ENCODE assay signal across 14 cellular contexts in the genomic region with DNA sequence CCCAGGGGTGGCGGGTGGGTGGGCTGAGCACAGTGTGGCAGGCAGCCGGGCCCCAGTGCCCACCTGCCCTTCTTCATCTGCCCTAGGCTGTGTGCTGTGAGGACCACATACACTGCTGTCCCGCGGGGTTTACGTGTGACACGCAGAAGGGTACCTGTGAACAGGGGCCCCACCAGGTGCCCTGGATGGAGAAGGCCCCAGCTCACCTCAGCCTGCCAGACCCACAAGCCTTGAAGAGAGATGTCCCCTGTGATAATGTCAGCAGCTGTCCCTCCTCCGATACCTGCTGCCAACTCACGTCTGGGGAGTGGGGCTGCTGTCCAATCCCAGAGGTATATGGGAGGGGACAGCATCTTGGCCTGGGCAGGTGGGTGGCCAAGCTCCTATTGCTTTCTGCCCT. TPM values are rescaled to one million over a fixed set of nuclear protein-coding genes. Genes with fewer than 3 reads are reported as not detected.
A peak's percentile ranks its signal among the peaks of the same experiment; 100 is the strongest.
DNase-seq lines count a peak whose midpoint lies in the region; ATAC-seq and TF ChIP-seq lines count a peak whose summit lies in the region.
"Had no signal": no experiment of that assay in that cellular context is flagged by ENCODE, and none has a peak within 500 bp of the region (broad histone marks: within the 10 kb centered on the region; RNA-seq: fewer than 3 reads in every experiment).

No MANE protein-coding gene starts in this region.

- ATAC-seq in natural killer cell treated with Interleukin-12 subunit alpha and Interleukin-12 subunit beta and Interleukin-15 and Interleukin-18, amount 100 ng/mL, for 72 hours = no peak
- ATAC-seq in natural killer cell (no peak), GM21723 (IDR thresholded peaks at IDR 0.05; ENCODE audit: unreplicated experiment) (no peak)

- H3K36me3 Mint-ChIP-seq in natural killer cell treated with Interleukin-12 subunit alpha and Interleukin-12 subunit beta and Interleukin-15 and Interleukin-18, amount 100 ng/mL, for 72 hours = no peaks in the 10 kb centered on the region
- H3K36me3 Mint-ChIP-seq in natural killer cell = no peaks in the 10 kb centered on the region

- H3K9me3 ChIP-seq in osteoblast (ENCODE audit: low read depth, low read length) = no peaks in the 10 kb centered on the region
- H3K9me3 ChIP-seq: BE2C; BLaER1 treated with 17β-estradiol and CSF1 and Interleukin-3, amounts not matched to agents 10 nM and 100 nM had no signal

- peak; percentile 28 for DNase-seq in natural killer cell treated with Interleukin-12 subunit alpha and Interleukin-12 subunit beta and Interleukin-15 and Interleukin-18, amount 100 ng/mL, for 72 hours (ENCODE audit: low spot score)
- DNase-seq in natural killer cell (no peak), GM13976 (ENCODE audit: low spot score) (peak; percentile 20), RWPE1 (ENCODE audit: low spot score) (no peak), osteoblast (ENCODE audit: insufficient read length, low spot score, missing footprints) (peak; percentile 79), cortex of kidney (lab: John Stamatoyannopoulos, UW) (no peak)
- no peak for DNase-seq in activated CD8-positive, alpha-beta memory T cell treated with anti-CD3 and anti-CD28 coated beads, Interleukin-2, amount 50 U/mL, for 4 hours
- DNase-seq: GOT3 had no signal

- CTCF ChIA-PET in RWPE1 (lab: Yijun Ruan, JAX) = interaction anchor here (0.6 to 1.7 kb wide), 9 partner anchors 10 to 199 kb away, joined by 3 to 7 read pairs (median 4); no protein-coding TSS in a partner anchor

- in situ Hi-C loops in GM13976 (cut with MboI; ENCODE audit: low sequenced_read_pairs, unreplicated experiment) = no loop called here

- peaks cover 5% of the 10 kb centered on the region for H3K4me1 ChIP-seq in osteoblast (ENCODE audit: insufficient read depth, low read length)
- H3K4me1 ChIP-seq: BE2C had no signal

- no peaks in the 10 kb centered on the region for H3K9me3 Mint-ChIP-seq in natural killer cell treated with Interleukin-12 subunit alpha and Interleukin-12 subunit beta and Interleukin-15 and Interleukin-18, amount 100 ng/mL, for 72 hours
- H3K9me3 Mint-ChIP-seq in natural killer cell = no peaks in the 10 kb centered on the region
- H3K9me3 Mint-ChIP-seq: CD4-positive, alpha-beta memory T cell had no signal

- TF ChIP-seq CTCF in natural killer cell (IDR thresholded peaks at IDR 0.05) (no peak), GM13976 (IDR thresholded peaks at IDR 0.05; ENCODE audit: borderline replicate concordance, control extremely low read depth, extremely low read depth, insufficient read depth, missing control alignments) (no peak), RWPE1 (conservative IDR thresholded peaks at IDR 0.05; ENCODE audit: low read depth) (no peak), osteoblast (IDR thresholded peaks at IDR 0.05; ENCODE audit: extremely low read depth, low read depth, low read length) (no peak)

- H3K4me1 Mint-ChIP-seq in natural killer cell treated with Interleukin-12 subunit alpha and Interleukin-12 subunit beta and Interleukin-15 and Interleukin-18, amount 100 ng/mL, for 72 hours (ENCODE audit: low read depth in 2 of 2) = peaks cover 11 to 12% of the 10 kb centered on the region in 2 donors
- H3K4me1 Mint-ChIP-seq in natural killer cell = peaks cover 0 to 9% of the 10 kb centered on the region in 2 donors

- no peak overlapping the region for H3K4me3 ChIP-seq in osteoblast (ENCODE audit: insufficient read depth, low read length)
- H3K4me3 ChIP-seq: BLaER1 treated with 17β-estradiol and CSF1 and Interleukin-3, amounts not matched to agents 10 nM and 100 nM had no signal

- POLR2A ChIA-PET in RWPE1 (lab: Yijun Ruan, JAX; ENCODE audit: low non-redundant PET) = interaction anchor here (0.7 kb wide), 1 partner anchor 24 kb away, joined by 3 read pairs; no protein-coding TSS in a partner anchor

- no peak overlapping the region for H3K4me2 ChIP-seq in osteoblast (ENCODE audit: insufficient read depth, low read length)

- H4K20me1 ChIP-seq in osteoblast (ENCODE audit: insufficient read depth, low read length) = peaks cover 5% of the 10 kb centered on the region

- H3K27me3 Mint-ChIP-seq in natural killer cell treated with Interleukin-12 subunit alpha and Interleukin-12 subunit beta and Interleukin-15 and Interleukin-18, amount 100 ng/mL, for 72 hours = no peaks in the 10 kb centered on the region
- H3K27me3 Mint-ChIP-seq in natural killer cell (ENCODE audit: low read depth in 2 of 2) = no peaks in the 10 kb centered on the region
- H3K27me3 Mint-ChIP-seq: CD4-positive, alpha-beta memory T cell had no signal

- H3K27ac ChIP-seq in RWPE1 = peak overlapping the region; percentile 46
- H3K27ac ChIP-seq in osteoblast (ENCODE audit: low read depth, low read length) = no peak overlapping the region
- H3K27ac ChIP-seq: BLaER1 treated with 17β-estradiol and CSF1 and Interleukin-3, amounts not matched to agents 10 nM and 100 nM had no signal

- no peaks in the 10 kb centered on the region for H3K27me3 ChIP-seq in osteoblast (ENCODE audit: insufficient read depth, low read length)
- H3K27me3 ChIP-seq: BE2C had no signal

- no peak overlapping the region for H3K27ac Mint-ChIP-seq in natural killer cell treated with Interleukin-12 subunit alpha and Interleukin-12 subunit beta and Interleukin-15 and Interleukin-18, amount 100 ng/mL, for 72 hours
- H3K27ac Mint-ChIP-seq in natural killer cell = no peak overlapping the region
- H3K27ac Mint-ChIP-seq: CD4-positive, alpha-beta memory T cell had no signal

- H3K36me3 ChIP-seq in osteoblast (ENCODE audit: insufficient read depth, low read length) = peaks cover 11% of the 10 kb centered on the region

- intact Hi-C loops in natural killer cell (cut with micrococcal nuclease) = no loop called here

- no peak overlapping the region for H3K4me3 Mint-ChIP-seq in natural killer cell treated with Interleukin-12 subunit alpha and Interleukin-12 subunit beta and Interleukin-15 and Interleukin-18, amount 100 ng/mL, for 72 hours
- no peak overlapping the region for H3K4me3 Mint-ChIP-seq in natural killer cell
- H3K4me3 Mint-ChIP-seq: CD14-positive monocyte had no signal

- H2AFZ ChIP-seq in osteoblast (ENCODE audit: low read length) = no peak overlapping the region

- peaks cover 14% of the 10 kb centered on the region for H3K79me2 ChIP-seq in osteoblast (ENCODE audit: insufficient read depth, low read length)

RNA-seq across cellular contexts. Expression of gene GRN, which starts 6.4 kb away (rescaled TPM):
- total RNA-seq in natural killer cell treated with Interleukin-12 subunit alpha and Interleukin-12 subunit beta and Interleukin-15 and Interleukin-18, amount 100 ng/mL, for 72 hours = 10 to 100 TPM; 49.5 to 57.3 TPM
- total RNA-seq in natural killer cell (10 to 100 TPM; 42.4 to 69.8 (median 55.6) TPM), osteoblast (382 and 390 TPM in 2 replicates)

RNA-seq across cellular contexts. Expression of gene FAM171A2, which starts 12.2 kb away (rescaled TPM):
- total RNA-seq in natural killer cell treated with Interleukin-12 subunit alpha and Interleukin-12 subunit beta and Interleukin-15 and Interleukin-18, amount 100 ng/mL, for 72 hours = under 1 TPM in 1 of 2 donors, not detected in 1; 0.25 TPM
- total RNA-seq in natural killer cell (under 1 TPM; 0.20 to 0.43 (median 0.24) TPM), osteoblast (3.5 and 4.3 TPM in 2 replicates)

RNA-seq across cellular contexts. Expression of gene SLC25A39, which starts 26.8 kb away (rescaled TPM):
- total RNA-seq in natural killer cell treated with Interleukin-12 subunit alpha and Interleukin-12 subunit beta and Interleukin-15 and Interleukin-18, amount 100 ng/mL, for 72 hours = 100 to 1,000 TPM; 121 to 192 TPM
- 100 to 1,000 TPM in 1 of 3 donors, 10 to 100 TPM in 2; 82.4 to 105 (median 97.9) TPM for total RNA-seq in natural killer cell
- total RNA-seq in osteoblast = 60.1 and 60.7 TPM in 2 replicates

RNA-seq across cellular contexts. Expression of gene ITGA2B, which starts 38.0 kb away (rescaled TPM):
- total RNA-seq in natural killer cell treated with Interleukin-12 subunit alpha and Interleukin-12 subunit beta and Interleukin-15 and Interleukin-18, amount 100 ng/mL, for 72 hours = 1 to 10 TPM; 1.8 to 6.8 TPM
- total RNA-seq in natural killer cell (10 to 100 TPM in 2 of 3 donors, 1 to 10 TPM in 1; 8.8 to 32.9 (median 32.6) TPM), osteoblast (0.59 TPM in 1 of 2 replicates, not detected in the other)

RNA-seq across cellular contexts. Expression of gene RUNDC3A, which starts 43.1 kb away (rescaled TPM):
- under 1 TPM in 1 of 2 donors, not detected in 1; 0.48 TPM for total RNA-seq in natural killer cell treated with Interleukin-12 subunit alpha and Interleukin-12 subunit beta and Interleukin-15 and Interleukin-18, amount 100 ng/mL, for 72 hours
- total RNA-seq in natural killer cell (under 1 TPM in 2 of 3 donors, not detected in 1; 0.31 to 0.48 TPM), osteoblast (under 0.01 TPM in 1 of 2 replicates, not detected in the other)
- total RNA-seq: A172 had no signal

Comparison
In these comparisons a context has a peak if more than half of its experiments do, and no peak if none do; other contexts are left out.
1. DNase-seq: peak in natural killer cell treated with Interleukin-12 subunit alpha and Interleukin-12 subunit beta and Interleukin-15 and Interleukin-18, amount 100 ng/mL, for 72 hours (single experiment), GM13976 (single experiment) and osteoblast (single experiment); none in natural killer cell (single experiment), RWPE1 (single experiment), activated CD8-positive, alpha-beta memory T cell treated with anti-CD3 and anti-CD28 coated beads, Interleukin-2, amount 50 U/mL, for 4 hours (single experiment) and cortex of kidney (single experiment).